In genomic region chr10:83919187-83919586, GRCh38 we compare ENCODE assay signal across 1 cellular context.
TF ChIP-seq lines count a peak whose summit lies in the region.

No MANE protein-coding gene starts in this region.

TF ChIP-seq in K562, 482 proteins besides CTCF, POLR2A, EP300 and RAD21 (continued from another document):
- TF ChIP-seq CEBPZ (IDR thresholded peaks at IDR 0.05; ENCODE audit: borderline replicate concordance, low read depth, low read length) (no peak), TRIM24 (IDR thresholded peaks at IDR 0.05) (no peak), GTF2F1 (IDR thresholded peaks at IDR 0.05; ENCODE audit: low read depth, low read length) (no peak), CREB3 (tag; conservative IDR thresholded peaks at IDR 0.05; ENCODE audit: low read depth) (no peak)
